1 cellular context compared by ENCODE assay signal in the genomic region with DNA sequence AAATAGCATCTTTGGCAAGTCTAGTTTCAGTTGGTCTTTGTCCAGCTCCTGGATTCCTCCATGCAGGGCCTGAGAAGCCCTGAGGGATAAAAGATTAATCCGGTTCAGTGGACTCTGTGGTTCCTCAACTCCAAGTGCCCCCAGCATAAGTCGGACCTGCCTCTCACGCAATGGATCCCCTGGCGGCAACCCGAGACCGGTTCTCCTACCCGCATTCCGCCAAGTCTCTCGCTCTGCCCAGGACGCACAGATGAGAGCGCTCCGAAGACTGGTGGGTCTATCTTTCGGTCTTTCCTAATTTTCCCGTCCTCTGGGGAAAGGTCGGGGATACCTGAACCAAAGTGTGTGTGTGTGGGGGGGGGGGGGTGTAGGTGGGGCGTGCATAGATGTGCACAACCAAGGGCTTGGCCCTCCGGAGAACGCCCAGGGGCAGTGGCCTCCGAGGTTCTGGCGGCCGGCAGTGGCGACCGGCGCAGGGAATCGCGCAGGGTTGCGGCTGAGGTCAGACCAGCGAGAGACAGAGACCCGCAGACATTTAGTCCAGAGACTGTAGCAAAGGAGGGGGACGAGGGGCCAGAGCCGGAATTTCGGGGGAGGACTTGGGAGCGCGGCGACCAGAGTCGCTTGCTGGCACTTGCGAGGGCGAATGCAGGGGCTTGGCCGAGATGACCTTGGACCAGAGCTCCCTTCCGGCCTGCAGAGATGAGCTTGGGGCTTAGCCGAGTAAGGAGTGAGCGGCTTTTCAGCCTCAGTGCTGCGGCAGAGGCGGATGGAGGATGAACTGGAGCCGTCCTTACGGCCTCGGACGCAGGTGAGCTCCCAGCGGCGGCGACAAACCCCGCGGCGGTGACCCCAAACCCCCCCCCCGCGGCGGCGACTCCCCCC.
TF ChIP-seq lines count a peak whose summit lies in the region.

No MANE protein-coding gene starts in this region.

TF ChIP-seq in HepG2, 621 proteins besides CTCF, POLR2A, EP300 and RAD21 (continued from another document and continues in another):
- no peak for TF ChIP-seq ZBTB40 (IDR thresholded peaks at IDR 0.05)
- TF ChIP-seq ZBTB40 (CRISPR knock-in tag; IDR thresholded peaks at IDR 0.05): no peak
- TF ChIP-seq ZSCAN22 (CRISPR knock-in tag; IDR thresholded peaks at IDR 0.05): no peak
- 0 out of 2 replicates have a peak, but pooled peaks have one; percentile 39 for TF ChIP-seq HNRNPL (IDR thresholded peaks at IDR 0.05; ENCODE audit: low read depth, low read length)
- peak; percentile 76; the same call in 1 of the 2 replicates for TF ChIP-seq ZNF772 (CRISPR knock-in tag; IDR thresholded peaks at IDR 0.05)
- TF ChIP-seq ZNF816 (CRISPR knock-in tag; IDR thresholded peaks at IDR 0.05; ENCODE audit: borderline replicate concordance): no peak
- TF ChIP-seq ZNF567 (CRISPR knock-in tag; IDR thresholded peaks at IDR 0.05; ENCODE audit: borderline replicate concordance): no peak
- TF ChIP-seq RBFOX2 (IDR thresholded peaks at IDR 0.05; ENCODE audit: low read depth, low read length): peak; percentile 24; the same call in 1 of the 2 replicates
- TF ChIP-seq, protein P1, sequence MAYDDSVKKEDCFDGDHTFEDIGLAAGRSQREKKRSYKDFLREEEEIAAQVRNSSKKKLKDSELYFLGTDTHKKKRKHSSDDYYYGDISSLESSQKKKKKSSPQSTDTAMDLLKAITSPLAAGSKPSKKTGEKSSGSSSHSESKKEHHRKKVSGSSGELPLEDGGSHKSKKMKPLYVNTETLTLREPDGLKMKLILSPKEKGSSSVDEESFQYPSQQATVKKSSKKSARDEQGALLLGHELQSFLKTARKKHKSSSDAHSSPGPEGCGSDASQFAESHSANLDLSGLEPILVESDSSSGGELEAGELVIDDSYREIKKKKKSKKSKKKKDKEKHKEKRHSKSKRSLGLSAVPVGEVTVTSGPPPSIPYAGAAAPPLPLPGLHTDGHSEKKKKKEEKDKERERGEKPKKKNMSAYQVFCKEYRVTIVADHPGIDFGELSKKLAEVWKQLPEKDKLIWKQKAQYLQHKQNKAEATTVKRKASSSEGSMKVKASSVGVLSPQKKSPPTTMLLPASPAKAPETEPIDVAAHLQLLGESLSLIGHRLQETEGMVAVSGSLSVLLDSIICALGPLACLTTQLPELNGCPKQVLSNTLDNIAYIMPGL (CRISPR knock-in tag; IDR thresholded peaks at IDR 0.05; ENCODE audit: borderline replicate concordance in 1 of 2, low read depth in 1 of 2): peak in 1 of 2 experiments; percentile 43; a peak in 1 of 4 replicates
- TF ChIP-seq STAG1 (CRISPR knock-in tag; IDR thresholded peaks at IDR 0.05): no peak
- TF ChIP-seq ZNF607 (CRISPR knock-in tag; IDR thresholded peaks at IDR 0.05; ENCODE audit: borderline replicate concordance): peak; percentile 73; the same call in 1 of the 2 replicates
- TF ChIP-seq TEAD2 (CRISPR knock-in tag; IDR thresholded peaks at IDR 0.05): no peak
- TF ChIP-seq HNF4G (IDR thresholded peaks at IDR 0.05; ENCODE audit: borderline replicate concordance, low read depth, low read length): no peak
- TF ChIP-seq HNF4G (CRISPR knock-in tag; IDR thresholded peaks at IDR 0.05; ENCODE audit: borderline replicate concordance, low read depth): 0 out of 2 replicates have a peak, but pooled peaks have one; percentile 20
- TF ChIP-seq ZNF782 (CRISPR knock-in tag; IDR thresholded peaks at IDR 0.05; ENCODE audit: borderline replicate concordance): peak; percentile 39; the same call in 1 of the 2 replicates
- TF ChIP-seq, protein P2, sequence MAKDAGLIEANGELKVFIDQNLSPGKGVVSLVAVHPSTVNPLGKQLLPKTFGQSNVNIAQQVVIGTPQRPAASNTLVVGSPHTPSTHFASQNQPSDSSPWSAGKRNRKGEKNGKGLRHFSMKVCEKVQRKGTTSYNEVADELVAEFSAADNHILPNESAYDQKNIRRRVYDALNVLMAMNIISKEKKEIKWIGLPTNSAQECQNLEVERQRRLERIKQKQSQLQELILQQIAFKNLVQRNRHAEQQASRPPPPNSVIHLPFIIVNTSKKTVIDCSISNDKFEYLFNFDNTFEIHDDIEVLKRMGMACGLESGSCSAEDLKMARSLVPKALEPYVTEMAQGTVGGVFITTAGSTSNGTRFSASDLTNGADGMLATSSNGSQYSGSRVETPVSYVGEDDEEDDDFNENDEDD (CRISPR knock-in tag; IDR thresholded peaks at IDR 0.05; ENCODE audit: borderline replicate concordance): 0 out of 2 replicates have a peak, but pooled peaks have one; percentile 8
- TF ChIP-seq LCORL (IDR thresholded peaks at IDR 0.05): no peak
- TF ChIP-seq LCORL (CRISPR knock-in tag; IDR thresholded peaks at IDR 0.05): peak; percentile 41; the same call in 1 of the 2 replicates
- TF ChIP-seq ZNF619 (CRISPR knock-in tag; IDR thresholded peaks at IDR 0.05): 0 out of 2 replicates have a peak, but pooled peaks have one; percentile 27
- TF ChIP-seq ETV5 (CRISPR knock-in tag; IDR thresholded peaks at IDR 0.05; ENCODE audit: borderline replicate concordance): peak; percentile 84
- no peak for TF ChIP-seq ZNF230 (CRISPR knock-in tag; IDR thresholded peaks at IDR 0.05)
- peak; percentile 29 for TF ChIP-seq TEAD3 (CRISPR knock-in tag; optimal IDR thresholded peaks at IDR 0.05; ENCODE audit: borderline replicate concordance)
- TF ChIP-seq PRDM10 (CRISPR knock-in tag; IDR thresholded peaks at IDR 0.05; ENCODE audit: low read depth): 0 out of 2 replicates have a peak, but pooled peaks have one; percentile 10
- TF ChIP-seq, protein P3, sequence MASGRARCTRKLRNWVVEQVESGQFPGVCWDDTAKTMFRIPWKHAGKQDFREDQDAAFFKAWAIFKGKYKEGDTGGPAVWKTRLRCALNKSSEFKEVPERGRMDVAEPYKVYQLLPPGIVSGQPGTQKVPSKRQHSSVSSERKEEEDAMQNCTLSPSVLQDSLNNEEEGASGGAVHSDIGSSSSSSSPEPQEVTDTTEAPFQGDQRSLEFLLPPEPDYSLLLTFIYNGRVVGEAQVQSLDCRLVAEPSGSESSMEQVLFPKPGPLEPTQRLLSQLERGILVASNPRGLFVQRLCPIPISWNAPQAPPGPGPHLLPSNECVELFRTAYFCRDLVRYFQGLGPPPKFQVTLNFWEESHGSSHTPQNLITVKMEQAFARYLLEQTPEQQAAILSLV (CRISPR knock-in tag; IDR thresholded peaks at IDR 0.05; ENCODE audit: borderline replicate concordance): 0 out of 2 replicates have a peak, but pooled peaks have one; percentile 12
- peak; percentile 41 for TF ChIP-seq RBM39 (IDR thresholded peaks at IDR 0.05; ENCODE audit: low read depth, low read length, poor library complexity, severe bottlenecking)
- 0 out of 2 replicates have a peak, but pooled peaks have one; percentile 6 for TF ChIP-seq FOSL2 (CRISPR knock-in tag; IDR thresholded peaks at IDR 0.05)
- TF ChIP-seq UBTF (CRISPR knock-in tag; IDR thresholded peaks at IDR 0.05): peak; percentile 88
- TF ChIP-seq ZFX (CRISPR knock-in tag; IDR thresholded peaks at IDR 0.05; ENCODE audit: low read depth): peak; percentile 65; the same call in 1 of the 2 replicates
